Comparison of ENCODE assay signal across 15 cellular contexts in the genomic region with DNA sequence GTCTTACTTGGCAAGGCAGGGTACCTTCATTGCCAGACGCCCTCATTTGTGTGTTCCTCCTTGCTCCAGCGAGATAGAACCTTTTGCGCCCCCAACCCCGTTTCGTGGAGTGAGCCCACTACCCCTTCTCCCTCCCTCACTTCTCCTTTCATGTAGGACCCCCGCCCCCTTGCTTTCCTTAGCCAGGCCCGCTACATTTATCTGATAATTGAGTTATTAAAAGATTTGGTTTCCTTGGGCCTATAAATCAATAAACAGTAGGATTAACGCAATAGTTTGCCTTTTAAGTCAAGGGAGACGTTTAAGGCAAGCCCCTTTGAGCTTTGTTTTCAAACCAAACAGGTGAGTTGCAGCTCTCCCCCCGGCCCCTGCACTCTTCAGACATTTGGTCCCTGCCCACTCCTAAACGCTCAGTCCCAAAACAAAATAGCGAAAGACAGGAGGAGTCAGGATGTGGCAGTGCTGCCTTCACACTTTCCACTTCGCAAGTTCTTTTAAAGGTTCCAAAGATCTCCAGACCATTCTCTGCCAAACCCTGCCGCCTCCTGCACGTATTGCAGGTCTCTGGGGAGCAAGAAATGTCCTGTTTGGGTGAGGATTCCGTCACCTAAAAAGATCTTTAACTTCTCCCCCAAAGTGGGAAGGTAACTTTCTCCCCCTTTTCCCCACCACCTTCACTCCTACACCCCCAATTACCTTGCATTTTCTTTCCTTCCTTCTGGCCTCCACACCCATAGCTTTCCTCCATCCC. TPM values are rescaled to one million over a fixed set of nuclear protein-coding genes. Genes with fewer than 3 reads are reported as not detected.
"Had no signal": no experiment of that assay in that cellular context is flagged by ENCODE, and none has a peak within 500 bp of the region (broad histone marks: within the 10 kb centered on the region; RNA-seq: fewer than 3 reads in every experiment).

No MANE protein-coding gene starts in this region.

- H3K9me3 ChIP-seq: esophagus squamous epithelium, right atrium auricular region, tibial nerve had no signal

- H3K4me3 ChIP-seq: esophagus squamous epithelium, right atrium auricular region, tibial nerve had no signal

- H3K4me1 ChIP-seq: parathyroid adenoma had no signal

- ATAC-seq: left ventricle myocardium superior; stimulated activated effector memory CD8-positive, alpha-beta T cell treated with anti-CD3 and anti-CD28 coated beads, Interleukin-12 subunit alpha, Interleukin-12 subunit beta, amount 100 ng/mL, for 72 hours had no signal

- H3K9ac ChIP-seq: parathyroid adenoma had no signal

- H2AFZ ChIP-seq: parathyroid adenoma had no signal

- H3K36me3 ChIP-seq: right atrium auricular region, tibial nerve had no signal

- H3K79me2 ChIP-seq: parathyroid adenoma had no signal

- FAIRE-seq: kidney, small intestine had no signal

- H3K27ac ChIP-seq: esophagus squamous epithelium, parathyroid adenoma, right atrium auricular region, tibial nerve had no signal

- DNase-seq: activated B cell treated with CpG ODN at 0.5 μM for 24 hours; activated CD4-positive, alpha-beta T cell treated with anti-CD3 and anti-CD28 coated beads, Interleukin-2, amount 50 U/mL, for 1 hour; activated effector memory CD4-positive, alpha-beta T cell treated with Interleukin-2 at 50 U/mL for 16 hours; activated naive CD8-positive, alpha-beta T cell treated with anti-CD3 and anti-CD28 coated beads, Interleukin-2, amount 10 ng/mL, durations not matched to agents 7 days and 5 days; anterior cingulate cortex; dermis blood vessel endothelial cell; esophagus squamous epithelium; foreskin fibroblast; left ventricle myocardium superior; small intestine had no signal

RNA-seq across cellular contexts. Expression of a gene that starts 27.6 kb away (rescaled TPM):
- total RNA-seq: activated B cell treated with CpG ODN at 0.5 μM for 24 hours; activated naive CD8-positive, alpha-beta T cell treated with anti-CD3 and anti-CD28 coated beads, Interleukin-2, amount 10 ng/mL, durations not matched to agents 7 days and 5 days; left ventricle myocardium superior; right atrium auricular region had no signal
- polyA plus RNA-seq: small intestine had no signal
